In genomic region chr17:64459284-64459747, GRCh38 we compare ENCODE assay signal across 1 cellular context.
TF ChIP-seq lines count a peak whose summit lies in the region.

No MANE protein-coding gene starts in this region.

TF ChIP-seq in endothelial cell of umbilical vein, 7 proteins besides CTCF, POLR2A, EP300 and RAD21:
- peak; percentile 42 for TF ChIP-seq FOS (IDR thresholded peaks at IDR 0.05; ENCODE audit: borderline replicate concordance, insufficient read depth, low read length)
- no peak for TF ChIP-seq GATA2 (IDR thresholded peaks at IDR 0.05; ENCODE audit: insufficient read depth, insufficient read length, low read depth, low read length)
- TF ChIP-seq MYC (IDR thresholded peaks at IDR 0.05; ENCODE audit: low read depth, low read length), result no peak
- TF ChIP-seq EZH2 (IDR thresholded peaks at IDR 0.05; ENCODE audit: borderline replicate concordance, low read depth, low read length, severe bottlenecking), result no peak
- peak; percentile 38 for TF ChIP-seq JUN (IDR thresholded peaks at IDR 0.05; ENCODE audit: borderline replicate concordance, insufficient read depth, insufficient read length, low read depth)
- no peak for TF ChIP-seq MAX (IDR thresholded peaks at IDR 0.05; ENCODE audit: insufficient read depth, insufficient read length)
- TF ChIP-seq POLR2AphosphoS5 (IDR thresholded peaks at IDR 0.05; ENCODE audit: insufficient read depth, low read depth, low read length), result peak; percentile 27
